ENCODE assay signal across 19 cellular contexts in genomic region chr10:121998462-121998861, GRCh38. TPM values are rescaled to one million over a fixed set of nuclear protein-coding genes. Genes with fewer than 3 reads are reported as not detected.
"Had no signal": no experiment of that assay in that cellular context is flagged by ENCODE, and none has a peak within 500 bp of the region (broad histone marks: within the 10 kb centered on the region; RNA-seq: fewer than 3 reads in every experiment).

No MANE protein-coding gene starts in this region.

- H3K27ac Mint-ChIP-seq: activated CD4-positive, alpha-beta memory T cell treated with anti-CD3 and anti-CD28 coated beads for 36 hours; activated naive CD8-positive, alpha-beta T cell treated with anti-CD3 and anti-CD28 coated beads for 36 hours; stimulated activated memory B cell treated with anti-CD40 and anti-IgM and Interleukin-4, amounts not matched to agents 10 μg/mL and 1 μg/mL and 100 μg/mL, for 72 hours; T-cell had no signal

- H3K36me3 ChIP-seq: ovary had no signal

- H3K4me3 Mint-ChIP-seq: activated CD4-positive, alpha-beta memory T cell treated with anti-CD3 and anti-CD28 coated beads for 36 hours; activated naive CD8-positive, alpha-beta T cell treated with anti-CD3 and anti-CD28 coated beads for 36 hours; activated T-cell treated with anti-CD3 and anti-CD28 coated beads, Interleukin-2, amount 50 U/mL, for 4 hours; neural crest cell; stimulated activated memory B cell treated with anti-CD40 and anti-IgM and Interleukin-4, amounts not matched to agents 10 μg/mL and 1 μg/mL and 100 μg/mL, for 72 hours; T-cell had no signal

- H3K4me1 Mint-ChIP-seq: activated naive CD8-positive, alpha-beta T cell treated with anti-CD3 and anti-CD28 coated beads for 36 hours; neural crest cell; stimulated activated memory B cell treated with anti-CD40 and anti-IgM and Interleukin-4, amounts not matched to agents 10 μg/mL and 1 μg/mL and 100 μg/mL, for 72 hours; T-cell had no signal

- DNase-seq: activated CD4-positive, alpha-beta memory T cell treated with anti-CD3 and anti-CD28 coated beads for 36 hours; activated CD4-positive, alpha-beta T cell treated with anti-CD3 and anti-CD28 coated beads for 1 hour; activated gamma-delta T cell; activated naive CD8-positive, alpha-beta T cell treated with anti-CD3 and anti-CD28 coated beads for 36 hours; activated T-cell treated with anti-CD3 and anti-CD28 coated beads, Interleukin-2, amount 50 U/mL, for 4 hours; anterior cingulate cortex; caudate nucleus; cortex of kidney; effector memory CD4-positive, alpha-beta T cell; glutamatergic neuron; left colon; ovary; retina; stimulated activated CD4-positive, alpha-beta T cell treated with anti-CD3 and anti-CD28 coated beads, Interleukin-1b, Interleukin-23, amount 100 ng/mL, for 48 hours; T-cell; T1000 had no signal

- ATAC-seq: activated T-cell treated with anti-CD3 and anti-CD28 coated beads, Interleukin-2, amount 50 U/mL, for 4 hours; left colon; stimulated activated memory B cell treated with anti-CD40 and anti-IgM and Interleukin-4, amounts not matched to agents 10 μg/mL and 1 μg/mL and 100 μg/mL, for 72 hours; T-cell had no signal

- H3K27me3 ChIP-seq: ovary had no signal

- H3K4me3 ChIP-seq: ovary, SK-N-MC had no signal

- H3K36me3 Mint-ChIP-seq: activated naive CD8-positive, alpha-beta T cell treated with anti-CD3 and anti-CD28 coated beads for 36 hours; stimulated activated memory B cell treated with anti-CD40 and anti-IgM and Interleukin-4, amounts not matched to agents 10 μg/mL and 1 μg/mL and 100 μg/mL, for 72 hours; T-cell had no signal

- H3K27ac ChIP-seq: ovary, SK-N-MC had no signal

- H3K9me3 ChIP-seq: ovary had no signal

RNA-seq across cellular contexts. Expression of gene TACC2, which starts 9.5 kb away (rescaled TPM):
- total RNA-seq: activated CD4-positive, alpha-beta memory T cell treated with anti-CD3 and anti-CD28 coated beads for 36 hours; activated naive CD8-positive, alpha-beta T cell treated with anti-CD3 and anti-CD28 coated beads for 36 hours had no signal
